8 cellular contexts compared by ENCODE assay signal in genomic region chr4:3368841-3369760, GRCh38.
DNase-seq lines count a peak whose midpoint lies in the region; ATAC-seq and TF ChIP-seq lines count a peak whose summit lies in the region.

No MANE protein-coding gene starts in this region.

- H3K9me3 ChIP-seq in AG04450 (ENCODE audit: control insufficient read depth, insufficient read depth, low read length) (peaks cover 3% of the 10 kb centered on the region; the same call in 1 of the 2 replicates), mesenchymal stem cell (ENCODE audit: control insufficient read depth, low read length) (no peaks in the 10 kb centered on the region)

- peak overlapping the region; percentile 52 for H3K4me2 ChIP-seq in GM23338
- H3K4me2 ChIP-seq in mesenchymal stem cell (ENCODE audit: low read length, poor library complexity, severe bottlenecking): peak overlapping the region; percentile 66

- H3K9me3 Mint-ChIP-seq in GM23338: no peaks in the 10 kb centered on the region
- no peaks in the 10 kb centered on the region for H3K9me3 Mint-ChIP-seq in activated naive CD8-positive, alpha-beta T cell treated with anti-CD3 and anti-CD28 coated beads, Interleukin-2, amount 10 ng/mL, durations not matched to agents 7 days and 5 days

- no peaks in the 10 kb centered on the region for H3K36me3 Mint-ChIP-seq in GM23338 (ENCODE audit: low read depth)
- no peaks in the 10 kb centered on the region for H3K36me3 Mint-ChIP-seq in activated naive CD8-positive, alpha-beta T cell treated with anti-CD3 and anti-CD28 coated beads, Interleukin-2, amount 10 ng/mL, durations not matched to agents 7 days and 5 days

- DNase-seq in AG04450 (ENCODE audit: low read depth, low spot score) (no peak), GM23338 (ENCODE audit: low spot score) (no peak), mesenchymal stem cell (peak; percentile 18), GM10266 (ENCODE audit: extremely low spot score) (no peak), putamen (ENCODE audit: low spot score) (no peak)
- no peak for DNase-seq in activated naive CD8-positive, alpha-beta T cell treated with anti-CD3 and anti-CD28 coated beads, Interleukin-2, amount 10 ng/mL, durations not matched to agents 7 days and 5 days

- 0 out of 2 replicates have a peak, but pooled peaks cover 2% of the 10 kb centered on the region for H3F3A ChIP-seq in GM23338 (replicated peaks; ENCODE audit: low read depth)

- H3K4me3 ChIP-seq in AG04450 (ENCODE audit: low read depth, low read length) (peak overlapping the region; percentile 49), GM23338 (peak overlapping the region; percentile 17; the same call in 1 of the 2 replicates), mesenchymal stem cell (ENCODE audit: insufficient read depth in 1 of 2, low read depth in 1 of 2, low read length in 2 of 2) (peak overlapping the region in 1 of 2 experiments; percentile 77)

- H3K27ac ChIP-seq in AG04450 (ENCODE audit: low read depth, low read length): peak overlapping the region; percentile 80
- peak overlapping the region; percentile 8; the same call in 1 of the 2 replicates for H3K27ac ChIP-seq in GM23338 (ENCODE audit: low read depth)
- peak overlapping the region; percentile 45 for H3K27ac ChIP-seq in mesenchymal stem cell (ENCODE audit: low read length, poor library complexity, severe bottlenecking)

- no peaks in the 10 kb centered on the region; the same call in 1 of the 2 replicates for H4K20me1 ChIP-seq in GM23338 (replicated peaks; ENCODE audit: insufficient read depth)

- peak overlapping the region; percentile 53 for H2AK5ac ChIP-seq in mesenchymal stem cell (ENCODE audit: low read length, severe bottlenecking)

- H2BK12ac ChIP-seq in mesenchymal stem cell (ENCODE audit: low read length in 2 of 2): peak overlapping the region; percentile 38 to 43

- peak overlapping the region; percentile 1 to 73 for H3K4ac ChIP-seq in mesenchymal stem cell (ENCODE audit: low read depth in 1 of 2, low read length in 2 of 2)

- H2AFZ ChIP-seq in GM23338 (no peak overlapping the region), mesenchymal stem cell (ENCODE audit: low read depth, low read length) (no peak overlapping the region)

- H3K4me1 Mint-ChIP-seq in GM23338: peaks cover 55% of the 10 kb centered on the region
- peaks cover 20% of the 10 kb centered on the region for H3K4me1 Mint-ChIP-seq in activated naive CD8-positive, alpha-beta T cell treated with anti-CD3 and anti-CD28 coated beads, Interleukin-2, amount 10 ng/mL, durations not matched to agents 7 days and 5 days

- peak overlapping the region; percentile 64 to 67 for H3K18ac ChIP-seq in mesenchymal stem cell (ENCODE audit: low read depth in 1 of 2, low read length in 2 of 2)

- H3K27me3 ChIP-seq in AG04450 (ENCODE audit: control insufficient read depth, insufficient read depth, low read length) (no peaks in the 10 kb centered on the region), GM23338 (ENCODE audit: insufficient read depth) (no peaks in the 10 kb centered on the region), mesenchymal stem cell (ENCODE audit: control insufficient read depth in 1 of 2, insufficient read depth in 1 of 2, low read length in 2 of 2) (no peaks in the 10 kb centered on the region)

- peaks cover 50% of the 10 kb centered on the region for H3K79me1 ChIP-seq in mesenchymal stem cell (replicated peaks; ENCODE audit: low read length, poor library complexity, severe bottlenecking)

- H3K27me3 Mint-ChIP-seq in GM23338 (ENCODE audit: insufficient read depth, low read depth, poor library complexity): peaks cover 41% of the 10 kb centered on the region
- H3K27me3 Mint-ChIP-seq in activated naive CD8-positive, alpha-beta T cell treated with anti-CD3 and anti-CD28 coated beads, Interleukin-2, amount 10 ng/mL, durations not matched to agents 7 days and 5 days: peaks cover 31% of the 10 kb centered on the region

- no peak overlapping the region; the same call in 1 of the 2 replicates for H3K27ac Mint-ChIP-seq in GM23338
- H3K27ac Mint-ChIP-seq in activated naive CD8-positive, alpha-beta T cell treated with anti-CD3 and anti-CD28 coated beads, Interleukin-2, amount 10 ng/mL, durations not matched to agents 7 days and 5 days: peak overlapping the region; percentile 34

- peak overlapping the region; percentile 84 for H3K9ac ChIP-seq in mesenchymal stem cell (ENCODE audit: low read length)

- peak overlapping the region; percentile 67 for H4K8ac ChIP-seq in mesenchymal stem cell (ENCODE audit: low read length)

- H3K23ac ChIP-seq in mesenchymal stem cell (ENCODE audit: low read length in 2 of 2): no peak overlapping the region

- TF ChIP-seq CTCF in AG04450 (IDR thresholded peaks at IDR 0.05; ENCODE audit: low read depth, low read length) (no peak), GM23338 (conservative IDR thresholded peaks at IDR 0.05; ENCODE audit: low read depth in 2 of 2) (no peak), GM10266 (IDR thresholded peaks at IDR 0.05; ENCODE audit: control insufficient read depth, insufficient read depth, low read depth, missing control alignments) (no peak)

- H3K36me3 ChIP-seq in GM23338 (ENCODE audit: insufficient read depth): no peaks in the 10 kb centered on the region
- H3K36me3 ChIP-seq in mesenchymal stem cell (ENCODE audit: control insufficient read depth in 1 of 2, insufficient read depth in 2 of 2, low read depth in 1 of 2, low read length in 2 of 2): peaks cover 0 to 22% of the 10 kb centered on the region in 2 experiments

- peak overlapping the region; percentile 30 for H4K91ac ChIP-seq in mesenchymal stem cell (ENCODE audit: low read length)

- H3K14ac ChIP-seq in mesenchymal stem cell (ENCODE audit: low read length in 2 of 2): peak overlapping the region in 1 of 2 experiments; percentile 5

- H3K79me2 ChIP-seq in GM23338 (replicated peaks; ENCODE audit: insufficient read depth): no peaks in the 10 kb centered on the region

- no peaks in the 10 kb centered on the region for H3K9me2 ChIP-seq in GM23338 (ENCODE audit: insufficient read depth)

- H2BK15ac ChIP-seq in mesenchymal stem cell (ENCODE audit: low read depth, poor library complexity, severe bottlenecking): peak overlapping the region; percentile 91

- CTCF ChIA-PET in AG04450 (lab: Charles Lee): interaction anchor here (2.4 to 3.0 kb wide), 2 partner anchors 23 to 112 kb away, joined by 10 to 19 read pairs; no protein-coding TSS in a partner anchor

- peaks cover 27% of the 10 kb centered on the region for H3K4me1 ChIP-seq in GM23338 (ENCODE audit: insufficient read depth)
- H3K4me1 ChIP-seq in mesenchymal stem cell (ENCODE audit: control insufficient read depth, insufficient read depth, low read depth, low read length): peaks cover 45% of the 10 kb centered on the region

- H2BK5ac ChIP-seq in mesenchymal stem cell (ENCODE audit: low read depth, low read length, poor library complexity, severe bottlenecking): no peak overlapping the region

- H2BK120ac ChIP-seq in mesenchymal stem cell (ENCODE audit: low read depth, low read length): no peak overlapping the region

- POLR2A ChIA-PET in AG04450 (lab: Yijun Ruan, JAX): interaction anchor here (0.6 to 1.0 kb wide), 2 partner anchors 27 to 325 kb away, joined by 3 read pairs; no protein-coding TSS in a partner anchor
- POLR2A ChIA-PET in activated naive CD8-positive, alpha-beta T cell treated with anti-CD3 and anti-CD28 coated beads, Interleukin-2, amount 10 ng/mL, durations not matched to agents 7 days and 5 days (lab: Charles Lee): no interaction called here

- ATAC-seq in GM23338 (no peak), GM21619 (IDR thresholded peaks at IDR 0.05; ENCODE audit: unreplicated experiment) (no peak), HG03378 (IDR thresholded peaks at IDR 0.05; ENCODE audit: unreplicated experiment) (no peak)
- ATAC-seq in activated naive CD8-positive, alpha-beta T cell treated with anti-CD3 and anti-CD28 coated beads, Interleukin-2, amount 10 ng/mL, durations not matched to agents 7 days and 5 days (ENCODE audit: low read depth): peak; percentile 41

- 86% methylated on average over 20 of the region's 20 CpGs for WGBS in mesenchymal stem cell

- peak overlapping the region; percentile 66 for H3K4me3 Mint-ChIP-seq in GM23338
- H3K4me3 Mint-ChIP-seq in activated naive CD8-positive, alpha-beta T cell treated with anti-CD3 and anti-CD28 coated beads, Interleukin-2, amount 10 ng/mL, durations not matched to agents 7 days and 5 days: peak overlapping the region; percentile 70

TF ChIP-seq in GM23338, 12 proteins besides CTCF, POLR2A, EP300 and RAD21 (continues in another document):
- TF ChIP-seq JUNB (IDR thresholded peaks at IDR 0.05; ENCODE audit: unreplicated experiment): no peak
- TF ChIP-seq ZNF331 (CRISPR knock-in tag; IDR thresholded peaks at IDR 0.05; ENCODE audit: low read depth): no peak
- TF ChIP-seq REST (IDR thresholded peaks at IDR 0.05; ENCODE audit: unreplicated experiment): no peak
- no peak for TF ChIP-seq STAT1 (IDR thresholded peaks at IDR 0.05; ENCODE audit: unreplicated experiment)
- no peak for TF ChIP-seq POLR2AphosphoS5 (IDR thresholded peaks at IDR 0.05; ENCODE audit: low read depth)
- no peak for TF ChIP-seq CREB1 (CRISPR knock-in tag; IDR thresholded peaks at IDR 0.05; ENCODE audit: low read depth)

Comparison
In these comparisons a context has a peak if more than half of its experiments do, and no peak if none do; other contexts are left out.
1. H3K27ac ChIP-seq: peak in every context shown above with its lines; median percentile 80 in AG04450; 45 in mesenchymal stem cell; 8 in GM23338.